27 cellular contexts compared by ENCODE assay signal in the genomic region with DNA sequence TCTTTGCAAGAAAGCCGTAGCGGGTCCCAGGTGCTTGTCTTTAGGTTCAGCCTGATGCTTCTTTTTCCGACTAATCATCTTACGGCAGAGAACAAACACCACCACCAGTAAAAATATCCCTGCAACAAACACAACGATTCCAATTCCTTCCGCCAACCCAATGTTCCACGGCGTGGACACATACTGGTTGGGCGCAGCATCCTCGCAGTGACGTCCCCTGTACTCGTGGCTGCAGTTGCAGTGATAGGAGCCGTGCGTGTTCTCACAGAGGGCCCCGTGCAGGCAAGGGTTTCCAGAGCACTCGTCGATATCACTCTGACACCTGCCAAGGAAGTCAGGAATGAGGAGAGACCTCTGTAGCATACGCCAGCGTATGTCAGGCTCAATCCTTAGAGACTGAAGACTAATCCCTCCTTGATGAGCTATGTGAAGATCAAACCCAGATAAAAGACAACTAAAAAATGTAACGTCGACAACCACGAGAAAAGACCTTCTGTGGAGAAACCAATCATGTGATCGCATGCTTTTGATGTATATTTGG. TPM values are rescaled to one million over a fixed set of nuclear protein-coding genes. Genes with fewer than 3 reads are reported as not detected.
"Had no signal": no experiment of that assay in that cellular context is flagged by ENCODE, and none has a peak within 500 bp of the region (broad histone marks: within the 10 kb centered on the region; RNA-seq: fewer than 3 reads in every experiment).

No MANE protein-coding gene starts in this region.

- H3K36me3 Mint-ChIP-seq: immature natural killer cell; natural killer cell; stimulated activated effector memory CD8-positive, alpha-beta T cell treated with anti-CD3 and anti-CD28 coated beads, Interleukin-12 subunit alpha, Interleukin-12 subunit beta, amount 100 ng/mL, for 72 hours had no signal

- H2AFZ ChIP-seq: neural progenitor cell had no signal

- H3K9me3 Mint-ChIP-seq: dendritic cell treated with granulocyte-macrophage colony-stimulating factor and Interleukin-4, amounts not matched to agents 40 ng/mL and 50 ng/mL, for 4 days; effector memory CD8-positive, alpha-beta T cell; immature natural killer cell; neural progenitor cell; stimulated activated effector memory CD8-positive, alpha-beta T cell treated with anti-CD3 and anti-CD28 coated beads, Interleukin-12 subunit alpha, Interleukin-12 subunit beta, amount 100 ng/mL, for 72 hours; type B pancreatic cell had no signal

- H3K4me3 Mint-ChIP-seq: dendritic cell treated with granulocyte-macrophage colony-stimulating factor and Interleukin-4, amounts not matched to agents 40 ng/mL and 50 ng/mL, for 4 days; effector memory CD8-positive, alpha-beta T cell; immature natural killer cell; natural killer cell; neural progenitor cell; stimulated activated effector memory CD8-positive, alpha-beta T cell treated with anti-CD3 and anti-CD28 coated beads, Interleukin-12 subunit alpha, Interleukin-12 subunit beta, amount 100 ng/mL, for 72 hours; type B pancreatic cell had no signal

- H3K27me3 Mint-ChIP-seq: dendritic cell treated with granulocyte-macrophage colony-stimulating factor and Interleukin-4, amounts not matched to agents 40 ng/mL and 50 ng/mL, for 4 days; type B pancreatic cell had no signal

- H3K4me3 ChIP-seq: esophagus squamous epithelium, neural progenitor cell, ovary, right atrium auricular region, suprapubic skin, thyroid gland had no signal

- H3K27ac ChIP-seq: epithelial cell of prostate, esophagus squamous epithelium, neural progenitor cell, ovary, right atrium auricular region, suprapubic skin, thyroid gland had no signal

- DNase-seq: effector memory CD8-positive, alpha-beta T cell; esophagus squamous epithelium; foreskin fibroblast; immature natural killer cell; left colon; natural killer cell; nucleus accumbens; ovary; stimulated activated CD4-positive, alpha-beta T cell treated with anti-CD3 and anti-CD28 coated beads, Interleukin-4, amount 100 ng/mL, for 1 hour; stimulated activated CD8-positive, alpha-beta memory T cell treated with anti-CD3 and anti-CD28 coated beads, Interleukin-4, amount 100 ng/mL, for 48 hours; stimulated activated naive CD8-positive, alpha-beta T cell treated with anti-CD3 and anti-CD28 coated beads, Interleukin-15, Interleukin-2, amounts not matched to agents 100 U/mL and 50 U/mL, for 24 hours; thyroid gland had no signal

- H3K27me3 ChIP-seq: esophagus squamous epithelium, neural progenitor cell, ovary, right atrium auricular region, suprapubic skin, thyroid gland had no signal

- H3K4me1 ChIP-seq: esophagus squamous epithelium, neural progenitor cell, right atrium auricular region, suprapubic skin, thyroid gland had no signal

- H3K9me3 ChIP-seq: esophagus squamous epithelium, ovary, right atrium auricular region, suprapubic skin, thyroid gland had no signal

- H3K36me3 ChIP-seq: ovary had no signal

- H3K4me1 Mint-ChIP-seq: immature natural killer cell; natural killer cell; neural progenitor cell; stimulated activated effector memory CD8-positive, alpha-beta T cell treated with anti-CD3 and anti-CD28 coated beads, Interleukin-12 subunit alpha, Interleukin-12 subunit beta, amount 100 ng/mL, for 72 hours had no signal

- H3K27ac Mint-ChIP-seq: dendritic cell treated with granulocyte-macrophage colony-stimulating factor and Interleukin-4, amounts not matched to agents 40 ng/mL and 50 ng/mL, for 4 days; effector memory CD8-positive, alpha-beta T cell; immature natural killer cell; natural killer cell; neural progenitor cell; stimulated activated effector memory CD8-positive, alpha-beta T cell treated with anti-CD3 and anti-CD28 coated beads, Interleukin-12 subunit alpha, Interleukin-12 subunit beta, amount 100 ng/mL, for 72 hours; type B pancreatic cell had no signal

- FAIRE-seq: colon, keratinocyte, urothelium cell line had no signal

- H3K4me2 ChIP-seq: neural progenitor cell had no signal

- H3K9ac ChIP-seq: neural progenitor cell had no signal

RNA-seq across cellular contexts. Expression of a gene that starts 41.6 kb away (rescaled TPM):
- total RNA-seq: esophagus squamous epithelium, liver, lung microvascular endothelial cell, mucosa of gallbladder, myocyte, natural killer cell, ovary, posterior vena cava, right atrium auricular region, suprapubic skin, thyroid gland had no signal
